Comparison of ENCODE assay signal across 14 cellular contexts in genomic region chr12:12520278-12520677, GRCh38.
"Had no signal": no experiment of that assay in that cellular context is flagged by ENCODE, and none has a peak within 500 bp of the region (broad histone marks: within the 10 kb centered on the region; RNA-seq: fewer than 3 reads in every experiment).

No MANE protein-coding gene starts in this region.

- ATAC-seq: activated CD8-positive, alpha-beta T cell treated with anti-CD3 and anti-CD28 coated beads for 36 hours; esophagus mucosa; naive thymus-derived CD4-positive, alpha-beta T cell had no signal

- FAIRE-seq: endometrium had no signal

- H3K27ac ChIP-seq: ascending aorta, cardiac muscle cell, sigmoid colon had no signal

- H3K9me3 ChIP-seq: ascending aorta, sigmoid colon had no signal

- H3K4me1 ChIP-seq: ascending aorta, sigmoid colon had no signal

- H3K4me3 ChIP-seq: ascending aorta, cardiac muscle cell, sigmoid colon had no signal

- DNase-seq: activated CD4-positive, alpha-beta T cell treated with anti-CD3 and anti-CD28 coated beads for 4 hours; activated CD8-positive, alpha-beta memory T cell treated with anti-CD3 and anti-CD28 coated beads, Interleukin-2, amount 50 U/mL, for 4 hours; activated CD8-positive, alpha-beta T cell treated with anti-CD3 and anti-CD28 coated beads for 36 hours; activated naive CD4-positive, alpha-beta T cell; mammary epithelial cell; naive thymus-derived CD4-positive, alpha-beta T cell; sigmoid colon; stimulated activated CD4-positive, alpha-beta T cell treated with anti-CD3 and anti-CD28 coated beads, Interleukin-12 subunit alpha, Interleukin-12 subunit beta, amount 100 ng/mL, for 4 hours; stimulated activated naive CD4-positive, alpha-beta T cell; trophoblast cell had no signal

- H3K27me3 ChIP-seq: ascending aorta, cardiac muscle cell, sigmoid colon had no signal

- H3K36me3 ChIP-seq: cardiac muscle cell had no signal
